ENCODE assay signal across 8 cellular contexts in the genomic region with DNA sequence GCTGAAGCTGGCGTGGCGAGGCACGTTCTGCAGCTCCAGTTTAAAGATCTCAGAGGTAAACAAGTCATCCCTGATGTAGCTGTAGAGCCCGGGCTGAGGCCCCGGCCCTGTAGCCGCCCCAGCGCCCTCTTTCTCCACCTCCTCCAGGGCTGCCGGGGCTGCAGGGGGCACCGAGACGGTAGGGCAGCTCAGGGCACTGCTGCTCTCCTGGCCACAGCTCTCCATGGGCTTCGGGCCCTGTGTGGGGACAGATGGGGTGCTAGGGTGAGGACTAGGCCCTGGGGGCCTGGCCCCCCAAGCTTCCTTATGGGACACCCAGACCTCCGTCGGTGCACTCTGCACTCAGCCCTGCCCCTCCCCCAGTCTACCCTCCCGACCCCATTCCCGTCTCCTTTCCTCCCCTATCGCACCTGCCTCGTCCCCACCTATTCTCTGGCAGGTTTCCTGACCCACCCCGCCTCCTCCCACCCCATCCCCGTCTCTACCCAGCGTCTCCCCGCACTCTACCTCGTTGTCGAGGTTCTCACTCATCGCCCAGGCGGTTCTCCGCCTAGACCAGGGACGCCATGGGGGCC. TPM values are rescaled to one million over a fixed set of nuclear protein-coding genes. Genes with fewer than 3 reads are reported as not detected.
DNase-seq lines count a peak whose midpoint lies in the region; ATAC-seq and TF ChIP-seq lines count a peak whose summit lies in the region.

No MANE protein-coding gene starts in this region.

- H3K27me3 ChIP-seq in AG04450 (ENCODE audit: control insufficient read depth, insufficient read depth, low read length) (no peaks in the 10 kb centered on the region), KMS-11 (ENCODE audit: insufficient read depth, low read depth) (no peaks in the 10 kb centered on the region), colonic mucosa (no peaks in the 10 kb centered on the region)

- H3K4me2 ChIP-seq in KMS-11 = peak overlapping the region; percentile 66

- no peaks in the 10 kb centered on the region for H4K20me1 ChIP-seq in KMS-11 (ENCODE audit: insufficient read depth)

- peak overlapping the region; percentile 96 for H3K9ac ChIP-seq in KMS-11
- H3K9ac ChIP-seq in colonic mucosa (ENCODE audit: low read depth in 2 of 2, low read length in 2 of 2) = peak overlapping the region; percentile 79 to 89

- H2AFZ ChIP-seq in KMS-11 (ENCODE audit: low read depth) = peak overlapping the region; percentile 60; the same call in 1 of the 2 replicates

- DNase-seq in AG04450 (ENCODE audit: low read depth, low spot score) = no peak
- no peak for DNase-seq in colonic mucosa
- DNase-seq in mucosa of descending colon = peak in 2 of 3 donors; percentile 59 to 75
- no peak for DNase-seq in NCI-H2107 (lab: John Stamatoyannopoulos, UW)
- no peak for DNase-seq in NCI-H774 (lab: John Stamatoyannopoulos, UW)
- no peak for DNase-seq in NCI-H1930 (lab: John Stamatoyannopoulos, UW)

- peaks cover 62% of the 10 kb centered on the region for H3K79me2 ChIP-seq in KMS-11 (ENCODE audit: insufficient read depth, low read depth)

- intact Hi-C loops in colonic mucosa (cut with DNase I) = loop anchor here (5.0 to 10.0 kb wide), 2 partner anchors 34 to 152 kb away; a partner anchor contains a TSS
- intact Hi-C loops in mucosa of descending colon (cut with DNase I, micrococcal nuclease) = no loop called here

- H3K27ac ChIP-seq in AG04450 (ENCODE audit: low read depth, low read length) (peak overlapping the region; percentile 75), KMS-11 (peak overlapping the region; percentile 81), colonic mucosa (peak overlapping the region; percentile 74)

- H3K36me3 ChIP-seq in KMS-11 (ENCODE audit: insufficient read depth) (peaks cover 14% of the 10 kb centered on the region; the same call in 1 of the 2 replicates), colonic mucosa (no peaks in the 10 kb centered on the region), mucosa of descending colon (ENCODE audit: low read depth) (peaks cover 6% of the 10 kb centered on the region)

- POLR2A ChIA-PET in AG04450 (lab: Yijun Ruan, JAX) = interaction anchor here (1.0 to 2.7 kb wide), 4 partner anchors 11 to 453 kb away, joined by 3 to 14 read pairs (median 8); no protein-coding TSS in a partner anchor

- H3K4me3 ChIP-seq in AG04450 (ENCODE audit: low read depth, low read length) (peak overlapping the region; percentile 98), KMS-11 (IDR thresholded peaks at IDR 0.05; ENCODE audit: insufficient read depth, low read depth, low read length) (no peak overlapping the region), colonic mucosa (peak overlapping the region; percentile 89), mucosa of descending colon (peak overlapping the region; percentile 38)

- TF ChIP-seq CTCF in AG04450 (IDR thresholded peaks at IDR 0.05; ENCODE audit: low read depth, low read length) = no peak
- TF ChIP-seq CTCF in KMS-11 (conservative IDR thresholded peaks at IDR 0.05; ENCODE audit: low read depth, low read length) = no peak
- TF ChIP-seq CTCF in colonic mucosa (IDR thresholded peaks at IDR 0.05) = no peak
- no peak for TF ChIP-seq CTCF in mucosa of descending colon (IDR thresholded peaks at IDR 0.05)

- ATAC-seq in mucosa of descending colon = peak; percentile 3
- ATAC-seq in HG03460 (IDR thresholded peaks at IDR 0.05; ENCODE audit: unreplicated experiment) = no peak

- H3K9me3 ChIP-seq in AG04450 (ENCODE audit: control insufficient read depth, insufficient read depth, low read length) (no peaks in the 10 kb centered on the region; the same call in 1 of the 2 replicates), colonic mucosa (no peaks in the 10 kb centered on the region), mucosa of descending colon (no peaks in the 10 kb centered on the region)

- CTCF ChIA-PET in AG04450 (lab: Charles Lee) = no interaction called here

- H3K4me1 ChIP-seq in KMS-11 (ENCODE audit: low read depth, poor library complexity, severe bottlenecking) = peaks cover 34% of the 10 kb centered on the region
- H3K4me1 ChIP-seq in colonic mucosa = peaks cover 7% of the 10 kb centered on the region
- peaks cover 25% of the 10 kb centered on the region for H3K4me1 ChIP-seq in mucosa of descending colon (ENCODE audit: low read depth)

RNA-seq across cellular contexts. Expression of a gene that starts 0.6 kb away (rescaled TPM):
- polyA plus RNA-seq in AG04450 (2011; rRNA removed) = 154 and 174 TPM in 2 replicates
- polyA minus RNA-seq in AG04450 (2011; rRNA and poly(A)+ RNA removed) = 102 and 126 TPM in 2 replicates
- total RNA-seq in colonic mucosa (100 to 1,000 TPM in 1 of 2 donors, 10 to 100 TPM in 1; 71.2 to 266 TPM), mucosa of descending colon (100 to 1,000 TPM in 1 of 3 donors, 10 to 100 TPM in 2; 58.4 to 102 (median 66.0) TPM)

RNA-seq across cellular contexts. Expression of a gene that starts 0.6 kb away (rescaled TPM):
- polyA plus RNA-seq in AG04450 (2011; rRNA removed) = 15.6 and 20.4 TPM in 2 replicates
- 28.4 and 36.5 TPM in 2 replicates for polyA minus RNA-seq in AG04450 (2011; rRNA and poly(A)+ RNA removed)
- 10 to 100 TPM; 31.9 to 63.6 TPM for total RNA-seq in colonic mucosa
- total RNA-seq in mucosa of descending colon = 10 to 100 TPM; 34.4 to 50.0 (median 37.6) TPM

RNA-seq across cellular contexts. Expression of a gene that starts 15.1 kb away (rescaled TPM):
- polyA plus RNA-seq in AG04450 (2011; rRNA removed) = 13.5 and 21.9 TPM in 2 replicates
- 12.4 and 15.7 TPM in 2 replicates for polyA minus RNA-seq in AG04450 (2011; rRNA and poly(A)+ RNA removed)
- 10 to 100 TPM; 27.9 to 34.1 TPM for total RNA-seq in colonic mucosa
- 10 to 100 TPM; 27.7 to 53.0 (median 42.2) TPM for total RNA-seq in mucosa of descending colon

RNA-seq across cellular contexts. Expression of a gene that starts 34.4 kb away (rescaled TPM):
- polyA plus RNA-seq in AG04450 (2011; rRNA removed) = not detected in 2 replicates
- polyA minus RNA-seq in AG04450 (2011; rRNA and poly(A)+ RNA removed) = not detected in 2 replicates
- total RNA-seq in colonic mucosa (under 1 TPM; 0.22 to 0.32 TPM), mucosa of descending colon (under 1 TPM; 0.41 to 0.98 (median 0.65) TPM)

RNA-seq across cellular contexts. Expression of a gene that starts 36.4 kb away (rescaled TPM):
- 22.0 and 22.8 TPM in 2 replicates for polyA plus RNA-seq in AG04450 (2011; rRNA removed)
- 31.4 and 34.2 TPM in 2 replicates for polyA minus RNA-seq in AG04450 (2011; rRNA and poly(A)+ RNA removed)
- total RNA-seq in colonic mucosa = 10 to 100 TPM; 21.1 to 52.7 TPM
- 10 to 100 TPM; 39.0 to 48.8 (median 48.4) TPM for total RNA-seq in mucosa of descending colon

Comparison
In these comparisons a context has a peak if more than half of its experiments do, and no peak if none do; other contexts are left out.
1. DNase-seq: peak in mucosa of descending colon (2 of 3); none in AG04450 (single experiment), colonic mucosa (single experiment), NCI-H2107 (single experiment), NCI-H774 (single experiment) and NCI-H1930 (0 of 2).
2. Peak in every context shown above with its lines, with median percentiles within 50 percentile points of each other: H3K27ac ChIP-seq.